In the genomic region with DNA sequence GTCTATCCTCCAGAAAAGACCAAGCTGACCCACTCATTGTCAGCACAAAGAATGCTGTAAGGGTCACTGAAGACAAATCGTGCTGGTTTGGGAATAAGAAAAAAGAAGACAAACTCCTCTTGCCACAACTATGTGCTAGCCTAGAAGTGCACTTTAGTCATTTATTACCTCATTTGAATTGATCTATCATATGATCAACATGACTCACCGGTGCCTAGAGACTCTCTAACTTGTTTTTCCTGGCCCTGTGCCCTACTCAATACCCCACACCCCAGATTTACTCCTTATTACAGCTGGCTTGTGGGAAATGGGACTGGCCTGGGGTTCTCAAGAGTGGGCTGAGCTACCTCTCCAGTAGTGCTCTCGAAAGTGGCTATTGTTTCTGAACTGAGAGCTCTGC, we compare ENCODE assay signal across 1 cellular context.
TF ChIP-seq lines count a peak whose summit lies in the region.

No MANE protein-coding gene starts in this region.

TF ChIP-seq in HEK293, 187 proteins besides CTCF, POLR2A, EP300 and RAD21 (continued from another document):
- TF ChIP-seq ZNF76 (tag by site-specific recombination; IDR thresholded peaks at IDR 0.05; ENCODE audit: borderline replicate concordance, low read depth) (peak; percentile 38; the same call in 1 of the 2 replicates), WT1 (tag by site-specific recombination; IDR thresholded peaks at IDR 0.05) (peak; percentile 75), ZNF600 (tag by site-specific recombination; IDR thresholded peaks at IDR 0.05) (peak; percentile 48; the same call in 1 of the 2 replicates), SP3 (tag by site-specific recombination; IDR thresholded peaks at IDR 0.05) (peak; percentile 42; the same call in 1 of the 2 replicates), ZBTB8A (tag by site-specific recombination; IDR thresholded peaks at IDR 0.05) (0 out of 2 replicates have a peak, but pooled peaks have one; percentile 21), ZNF558 (tag by site-specific recombination; IDR thresholded peaks at IDR 0.05) (peak; percentile 44), ZBTB20 (tag by site-specific recombination; IDR thresholded peaks at IDR 0.05) (no peak), ZNF366 (tag by site-specific recombination; conservative IDR thresholded peaks at IDR 0.05) (peak; percentile 94)
- TF ChIP-seq, protein P1, sequence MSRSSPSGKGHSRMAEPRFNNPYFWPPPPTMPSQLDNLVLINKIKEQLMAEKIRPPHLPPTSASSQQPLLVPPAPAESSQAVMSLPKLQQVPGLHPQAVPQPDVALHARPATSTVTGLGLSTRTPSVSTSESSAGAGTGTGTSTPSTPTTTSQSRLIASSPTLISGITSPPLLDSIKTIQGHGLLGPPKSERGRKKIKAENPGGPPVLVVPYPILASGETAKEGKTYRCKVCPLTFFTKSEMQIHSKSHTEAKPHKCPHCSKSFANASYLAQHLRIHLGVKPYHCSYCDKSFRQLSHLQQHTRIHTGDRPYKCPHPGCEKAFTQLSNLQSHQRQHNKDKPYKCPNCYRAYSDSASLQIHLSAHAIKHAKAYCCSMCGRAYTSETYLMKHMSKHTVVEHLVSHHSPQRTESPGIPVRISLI (tag by site-specific recombination; IDR thresholded peaks at IDR 0.05), result peak; percentile 68; the same call in 1 of the 2 replicates
- TF ChIP-seq, protein P2, sequence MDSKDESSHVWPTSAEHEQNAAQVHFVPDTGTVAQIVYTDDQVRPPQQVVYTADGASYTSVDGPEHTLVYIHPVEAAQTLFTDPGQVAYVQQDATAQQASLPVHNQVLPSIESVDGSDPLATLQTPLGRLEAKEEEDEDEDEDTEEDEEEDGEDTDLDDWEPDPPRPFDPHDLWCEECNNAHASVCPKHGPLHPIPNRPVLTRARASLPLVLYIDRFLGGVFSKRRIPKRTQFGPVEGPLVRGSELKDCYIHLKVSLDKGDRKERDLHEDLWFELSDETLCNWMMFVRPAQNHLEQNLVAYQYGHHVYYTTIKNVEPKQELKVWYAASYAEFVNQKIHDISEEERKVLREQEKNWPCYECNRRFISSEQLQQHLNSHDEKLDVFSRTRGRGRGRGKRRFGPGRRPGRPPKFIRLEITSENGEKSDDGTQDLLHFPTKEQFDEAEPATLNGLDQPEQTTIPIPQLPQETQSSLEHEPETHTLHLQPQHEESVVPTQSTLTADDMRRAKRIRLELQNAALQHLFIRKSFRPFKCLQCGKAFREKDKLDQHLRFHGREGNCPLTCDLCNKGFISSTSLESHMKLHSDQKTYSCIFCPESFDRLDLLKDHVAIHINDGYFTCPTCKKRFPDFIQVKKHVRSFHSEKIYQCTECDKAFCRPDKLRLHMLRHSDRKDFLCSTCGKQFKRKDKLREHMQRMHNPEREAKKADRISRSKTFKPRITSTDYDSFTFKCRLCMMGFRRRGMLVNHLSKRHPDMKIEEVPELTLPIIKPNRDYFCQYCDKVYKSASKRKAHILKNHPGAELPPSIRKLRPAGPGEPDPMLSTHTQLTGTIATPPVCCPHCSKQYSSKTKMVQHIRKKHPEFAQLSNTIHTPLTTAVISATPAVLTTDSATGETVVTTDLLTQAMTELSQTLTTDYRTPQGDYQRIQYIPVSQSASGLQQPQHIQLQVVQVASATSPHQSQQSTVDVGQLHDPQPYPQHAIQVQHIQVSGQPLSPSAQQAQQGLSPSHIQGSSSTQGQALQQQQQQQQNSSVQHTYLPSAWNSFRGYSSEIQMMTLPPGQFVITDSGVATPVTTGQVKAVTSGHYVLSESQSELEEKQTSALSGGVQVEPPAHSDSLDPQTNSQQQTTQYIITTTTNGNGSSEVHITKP (tag by site-specific recombination; IDR thresholded peaks at IDR 0.05), result peak; percentile 83
- TF ChIP-seq, protein P3, sequence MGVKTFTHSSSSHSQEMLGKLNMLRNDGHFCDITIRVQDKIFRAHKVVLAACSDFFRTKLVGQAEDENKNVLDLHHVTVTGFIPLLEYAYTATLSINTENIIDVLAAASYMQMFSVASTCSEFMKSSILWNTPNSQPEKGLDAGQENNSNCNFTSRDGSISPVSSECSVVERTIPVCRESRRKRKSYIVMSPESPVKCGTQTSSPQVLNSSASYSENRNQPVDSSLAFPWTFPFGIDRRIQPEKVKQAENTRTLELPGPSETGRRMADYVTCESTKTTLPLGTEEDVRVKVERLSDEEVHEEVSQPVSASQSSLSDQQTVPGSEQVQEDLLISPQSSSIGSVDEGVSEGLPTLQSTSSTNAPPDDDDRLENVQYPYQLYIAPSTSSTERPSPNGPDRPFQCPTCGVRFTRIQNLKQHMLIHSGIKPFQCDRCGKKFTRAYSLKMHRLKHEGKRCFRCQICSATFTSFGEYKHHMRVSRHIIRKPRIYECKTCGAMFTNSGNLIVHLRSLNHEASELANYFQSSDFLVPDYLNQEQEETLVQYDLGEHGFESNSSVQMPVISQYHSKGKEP (tag by site-specific recombination; IDR thresholded peaks at IDR 0.05), result peak; percentile 48; the same call in 1 of the 2 replicates
